Comparison of ENCODE assay signal across 1 cellular context in genomic region chr9:132670359-132670815, GRCh38.
TF ChIP-seq lines count a peak whose summit lies in the region.

Gene GTF3C4, plus strand, starts transcription at chr9:132670464. Its CDS starts 135 bp downstream, at chr9:132670599.

TF ChIP-seq in HepG2, 621 proteins besides CTCF, POLR2A, EP300 and RAD21 (continued from another document and continues in another):
- TF ChIP-seq PBX3 (CRISPR knock-in tag; IDR thresholded peaks at IDR 0.05; ENCODE audit: borderline replicate concordance) (no peak), ATF2 (CRISPR knock-in tag; IDR thresholded peaks at IDR 0.05) (no peak), LRRFIP1 (CRISPR knock-in tag; conservative IDR thresholded peaks at IDR 0.05) (no peak), FOXJ3 (CRISPR knock-in tag; IDR thresholded peaks at IDR 0.05; ENCODE audit: borderline replicate concordance) (0 out of 2 replicates have a peak, but pooled peaks have one; percentile 2), NR2F6 (IDR thresholded peaks at IDR 0.05) (no peak), NR2F6 (CRISPR knock-in tag; IDR thresholded peaks at IDR 0.05) (no peak), ZNF362 (CRISPR knock-in tag; IDR thresholded peaks at IDR 0.05; ENCODE audit: borderline replicate concordance) (no peak), ZNF414 (CRISPR knock-in tag; IDR thresholded peaks at IDR 0.05) (no peak), GZF1 (CRISPR knock-in tag; IDR thresholded peaks at IDR 0.05) (no peak), ZMAT5 (CRISPR knock-in tag; IDR thresholded peaks at IDR 0.05; ENCODE audit: borderline replicate concordance, low read depth) (no peak), REST (IDR thresholded peaks at IDR 0.05; ENCODE audit: borderline replicate concordance in 1 of 2, low read depth in 1 of 2, low read length in 2 of 2) (no peak), E2F1 (CRISPR knock-in tag; IDR thresholded peaks at IDR 0.05) (no peak), ZNF562 (CRISPR knock-in tag; IDR thresholded peaks at IDR 0.05; ENCODE audit: borderline replicate concordance) (no peak), THAP9 (CRISPR knock-in tag; IDR thresholded peaks at IDR 0.05; ENCODE audit: borderline replicate concordance) (peak; percentile 10; the same call in 1 of the 2 replicates), ZBTB26 (CRISPR knock-in tag; IDR thresholded peaks at IDR 0.05; ENCODE audit: borderline replicate concordance) (no peak), ZFP82 (CRISPR knock-in tag; IDR thresholded peaks at IDR 0.05; ENCODE audit: borderline replicate concordance) (no peak), TFDP1 (CRISPR knock-in tag; IDR thresholded peaks at IDR 0.05; ENCODE audit: borderline replicate concordance) (peak; percentile 18; the same call in 1 of the 2 replicates), ZNF296 (CRISPR knock-in tag; conservative IDR thresholded peaks at IDR 0.05) (no peak), ZFP41 (CRISPR knock-in tag; IDR thresholded peaks at IDR 0.05; ENCODE audit: borderline replicate concordance) (no peak), SNAI1 (CRISPR knock-in tag; IDR thresholded peaks at IDR 0.05; ENCODE audit: borderline replicate concordance) (no peak), ZBTB34 (CRISPR knock-in tag; IDR thresholded peaks at IDR 0.05) (no peak), IKZF4 (CRISPR knock-in tag; IDR thresholded peaks at IDR 0.05; ENCODE audit: borderline replicate concordance, low read depth, not compliant biosample characterization) (no peak), ZFP37 (CRISPR knock-in tag; IDR thresholded peaks at IDR 0.05; ENCODE audit: borderline replicate concordance) (no peak), ZNF841 (CRISPR knock-in tag; IDR thresholded peaks at IDR 0.05; ENCODE audit: borderline replicate concordance) (no peak), PATZ1 (CRISPR knock-in tag; IDR thresholded peaks at IDR 0.05) (peak; percentile 61)
